In genomic region chr17:62064029-62064790, GRCh38 we compare ENCODE assay signal across 8 cellular contexts. TPM values are rescaled to one million over a fixed set of nuclear protein-coding genes. Genes with fewer than 3 reads are reported as not detected.
DNase-seq lines count a peak whose midpoint lies in the region; ATAC-seq and TF ChIP-seq lines count a peak whose summit lies in the region.

No MANE protein-coding gene starts in this region.

- no peaks in the 10 kb centered on the region for H3K27me3 ChIP-seq in cardiac muscle cell
- H3K27me3 ChIP-seq in SK-N-SH (ENCODE audit: insufficient read depth) = no peaks in the 10 kb centered on the region
- no peaks in the 10 kb centered on the region for H3K27me3 ChIP-seq in neuron (ENCODE audit: insufficient read depth, low read length)

- H3K4me2 ChIP-seq in SK-N-SH = peak overlapping the region; percentile 78

- no peak for ATAC-seq in Right ventricle myocardium inferior
- ATAC-seq in HG02588 (IDR thresholded peaks at IDR 0.05; ENCODE audit: unreplicated experiment) = no peak

- H2AFZ ChIP-seq in SK-N-SH (ENCODE audit: low read depth) (no peak overlapping the region), neuron (ENCODE audit: low read depth, low read length) (no peak overlapping the region)

- H3K27ac ChIP-seq in cardiac muscle cell (peak overlapping the region; percentile 98), SK-N-SH (ENCODE audit: low read depth in 2 of 2, low read length in 1 of 2) (peak overlapping the region; percentile 74 to 76), epithelial cell of prostate (peak overlapping the region; percentile 94)

- DNase-seq in cardiac muscle cell (ENCODE audit: low read depth in 1 of 2, low spot score in 1 of 2) (peak in 1 of 2 donors; percentile 32), Right ventricle myocardium inferior (ENCODE audit: missing footprints) (no peak), SK-N-SH (no peak), epithelial cell of prostate (ENCODE audit: low read depth, low spot score) (no peak), ureter (ENCODE audit: low spot score) (no peak), OCI-M2 (lab: John Stamatoyannopoulos, UW; ENCODE audit: unreplicated experiment) (no peak)

- intact Hi-C loops in Right ventricle myocardium inferior (cut with DNase I) = no loop called here

- TF ChIP-seq RAD21 in SK-N-SH (IDR thresholded peaks at IDR 0.05; ENCODE audit: low read length) = no peak

- H3K4me1 ChIP-seq in cardiac muscle cell (ENCODE audit: low read depth) (peaks cover 21% of the 10 kb centered on the region), SK-N-SH (ENCODE audit: control insufficient read depth in 1 of 2, insufficient read depth in 2 of 2, low read depth in 1 of 2, low read length in 1 of 2) (peaks cover 18 to 22% of the 10 kb centered on the region in 2 experiments; a peak in 3 of 4 replicates), neuron (ENCODE audit: insufficient read depth, low read length) (peaks cover 30% of the 10 kb centered on the region)

- peaks cover 19% of the 10 kb centered on the region for H3F3A ChIP-seq in SK-N-SH (replicated peaks; ENCODE audit: insufficient read depth)

- 1% methylated on average over 5 of the region's 5 CpGs for WGBS in SK-N-SH (ENCODE audit: low lambda C conversion rate)

- H3K9ac ChIP-seq in SK-N-SH = peak overlapping the region; percentile 76

- H3K9me3 ChIP-seq in cardiac muscle cell (ENCODE audit: low read depth) (no peaks in the 10 kb centered on the region), SK-N-SH (no peaks in the 10 kb centered on the region), neuron (ENCODE audit: low read length) (no peaks in the 10 kb centered on the region)

- H3K9me2 ChIP-seq in SK-N-SH = no peaks in the 10 kb centered on the region

- no peak for TF ChIP-seq EP300 in SK-N-SH (IDR thresholded peaks at IDR 0.05; ENCODE audit: borderline replicate concordance in 1 of 2, low read depth in 1 of 2, low read length in 1 of 2)

- TF ChIP-seq CTCF in cardiac muscle cell (IDR thresholded peaks at IDR 0.05; ENCODE audit: low read depth, low read length) = no peak
- no peak for TF ChIP-seq CTCF in SK-N-SH (IDR thresholded peaks at IDR 0.05)

- H3K4me3 ChIP-seq in cardiac muscle cell (peak overlapping the region; percentile 96), SK-N-SH (ENCODE audit: low read depth in 2 of 2, low read length in 1 of 2) (peak overlapping the region; percentile 81 to 95), neuron (ENCODE audit: low read length) (peak overlapping the region; percentile 92)

- H3K79me2 ChIP-seq in SK-N-SH (ENCODE audit: insufficient read depth) = peaks cover 64% of the 10 kb centered on the region

- POLR2A ChIA-PET in SK-N-SH (lab: Yijun Ruan, JAX) = interaction anchor here (1.1 kb wide), 1 partner anchor 10 kb away, joined by 5 read pairs; no protein-coding TSS in a partner anchor

- H3K36me3 ChIP-seq in cardiac muscle cell (peaks cover 14% of the 10 kb centered on the region), SK-N-SH (replicated peaks in 1 of 2; ENCODE audit: control insufficient read depth in 1 of 2, insufficient read depth in 2 of 2, low read length in 1 of 2) (peaks cover 23 to 27% of the 10 kb centered on the region in 2 experiments), neuron (ENCODE audit: insufficient read depth, low read length) (peaks cover 24% of the 10 kb centered on the region)

- H4K20me1 ChIP-seq in SK-N-SH (ENCODE audit: insufficient read depth) = peaks cover 57% of the 10 kb centered on the region

- CTCF ChIA-PET in SK-N-SH (lab: Yijun Ruan, JAX) = interaction anchor here (0.7 to 1.1 kb wide), 4 partner anchors 12 to 482 kb away, joined by 3 to 4 read pairs (median 4); no protein-coding TSS in a partner anchor

TF ChIP-seq in SK-N-SH, 30 proteins besides CTCF, POLR2A, EP300 and RAD21:
- TF ChIP-seq TEAD4 (IDR thresholded peaks at IDR 0.05; ENCODE audit: borderline replicate concordance, insufficient read depth) (0 out of 2 replicates have a peak, but pooled peaks have one; percentile 2), PBX3 (IDR thresholded peaks at IDR 0.05) (peak; percentile 36; the same call in 1 of the 2 replicates), FOSL2 (IDR thresholded peaks at IDR 0.05; ENCODE audit: borderline replicate concordance, low read depth) (no peak), JUND (IDR thresholded peaks at IDR 0.05) (peak; percentile 8; the same call in 1 of the 2 replicates)

RNA-seq across cellular contexts. Expression of gene MED13, which starts 0.9 kb away (rescaled TPM):
- 12.5 and 26.9 TPM in 2 replicates for total RNA-seq in cardiac muscle cell
- polyA plus RNA-seq in cardiac muscle cell = 3.3 and 5.0 TPM in 2 replicates
- 28.3 TPM for total RNA-seq in Right ventricle myocardium inferior
- 6.3 and 9.2 TPM in 2 replicates for polyA plus RNA-seq in SK-N-SH (2012; rRNA removed)
- polyA plus RNA-seq in SK-N-SH (2012; cell fraction: cytosol; rRNA removed) = 8.7 and 9.3 TPM in 2 replicates
- polyA plus RNA-seq in SK-N-SH (2012; cell fraction: nucleus; rRNA removed) = 10.0 and 18.3 TPM in 2 replicates
- total RNA-seq in ureter = 86.2 TPM
